In genomic region chr5:103510851-103511553, GRCh38 we compare ENCODE assay signal across 23 cellular contexts. TPM values are rescaled to one million over a fixed set of nuclear protein-coding genes. Genes with fewer than 3 reads are reported as not detected.
DNase-seq lines count a peak whose midpoint lies in the region; ATAC-seq, FAIRE-seq and TF ChIP-seq lines count a peak whose summit lies in the region.
"Had no signal": no experiment of that assay in that cellular context is flagged by ENCODE, and none has a peak within 500 bp of the region (broad histone marks: within the 10 kb centered on the region; RNA-seq: fewer than 3 reads in every experiment).

No MANE protein-coding gene starts in this region.

- H3K23me2 ChIP-seq in H1 (ENCODE audit: low read depth, low read length), result no peaks in the 10 kb centered on the region

- H3K9ac ChIP-seq in PC-3 (ENCODE audit: low read length) (peak overlapping the region; percentile 62), H1 (replicated peaks in 1 of 4; ENCODE audit: extremely low read depth in 1 of 4, low read depth in 3 of 4, low read length in 3 of 4) (no peak overlapping the region), mesenchymal stem cell (ENCODE audit: low read length) (no peak overlapping the region)

- WGBS in H1 (ENCODE audit: extremely low coverage in 1 of 2, insufficient coverage in 1 of 2, insufficient read length in 1 of 2, insufficient replicate concordance in 2 of 2, low coverage in 1 of 2, low lambda C conversion rate in 2 of 2, missing lambda C conversion rate in 1 of 2), 2 experiments, result 82% methylated on average over 1 of the region's 1 CpG; no CpG with 5 or more reads in 1 of the 2 experiments
- WGBS in mesenchymal stem cell, result 64% methylated on average over 1 of the region's 1 CpG

- peaks cover 7% of the 10 kb centered on the region for H3K36me3 Mint-ChIP-seq in Calu3 (ENCODE audit: insufficient read depth, unreplicated experiment)
- H3K36me3 Mint-ChIP-seq: CD14-positive monocyte had no signal

- H3K23ac ChIP-seq in H1 (ENCODE audit: insufficient read length) (no peak overlapping the region), mesenchymal stem cell (ENCODE audit: low read length in 2 of 2) (no peak overlapping the region)

- H3K9me3 Mint-ChIP-seq in Calu3 (ENCODE audit: low read depth, unreplicated experiment), result peaks cover 2% of the 10 kb centered on the region
- H3K9me3 Mint-ChIP-seq: activated CD4-positive, alpha-beta T cell treated with anti-CD3 and anti-CD28 coated beads, Interleukin-2, amount 10 ng/mL, durations not matched to agents 24 days and 14 days; activated T-helper 2 cell treated with anti-CD3 and anti-CD28 coated beads, Interferon-gamma antibody, Interleukin-2, Interleukin-4, amounts not matched to agents 10 μg/mL and 5 μg/mL and 100 μg/mL, durations not matched to agents 14 hours and 24 hours and 36 hours had no signal

- CTCF ChIA-PET in Calu3 (lab: Charles Lee) (no interaction called here), PC-3 (lab: Charles Lee) (interaction anchor here (0.6 to 0.7 kb wide), 2 partner anchors 270 to 286 kb away, joined by 3 read pairs; no protein-coding TSS in a partner anchor), H1 (lab: Charles Lee; ENCODE audit: partially characterized antibody) (interaction anchor here (0.6 to 2.7 kb wide), 4 partner anchors 8 to 278 kb away, joined by 3 to 12 read pairs (median 6); no protein-coding TSS in a partner anchor)

- no peaks in the 10 kb centered on the region for H3K9me3 ChIP-seq in PC-3 (ENCODE audit: low read length)
- H3K9me3 ChIP-seq in H1 (ENCODE audit: insufficient read depth in 2 of 2, low read depth in 1 of 2, low read length in 1 of 2), result no peaks in the 10 kb centered on the region
- peaks cover 19% of the 10 kb centered on the region for H3K9me3 ChIP-seq in mesenchymal stem cell (ENCODE audit: control insufficient read depth, low read length)
- H3K9me3 ChIP-seq: uterus had no signal

- peaks cover 6% of the 10 kb centered on the region for H3F3A ChIP-seq in PC-3 (ENCODE audit: low read length, unreplicated experiment)

- H3K27me3 Mint-ChIP-seq in Calu3 (ENCODE audit: unreplicated experiment), result no peaks in the 10 kb centered on the region
- H3K27me3 Mint-ChIP-seq: effector memory CD8-positive, alpha-beta T cell had no signal

- H2BK5ac ChIP-seq in H1 (ENCODE audit: low read depth, low read length) (no peak overlapping the region), mesenchymal stem cell (ENCODE audit: low read depth, low read length, poor library complexity, severe bottlenecking) (no peak overlapping the region)

- no peak overlapping the region for H2BK20ac ChIP-seq in H1 (ENCODE audit: low read length)

- H4K5ac ChIP-seq in H1 (ENCODE audit: insufficient read length, low read depth, low read length), result no peak overlapping the region

- no peaks in the 10 kb centered on the region for H3K27me3 ChIP-seq in PC-3 (ENCODE audit: low read length)
- H3K27me3 ChIP-seq in H1 (replicated peaks in 1 of 4; ENCODE audit: control insufficient read depth in 3 of 4, extremely low read depth in 1 of 4, insufficient read depth in 3 of 4, low read length in 3 of 4), result no peaks in the 10 kb centered on the region
- H3K27me3 ChIP-seq in mesenchymal stem cell (ENCODE audit: control insufficient read depth in 1 of 2, insufficient read depth in 1 of 2, low read length in 2 of 2), result no peaks in the 10 kb centered on the region
- H3K27me3 ChIP-seq: uterus had no signal

- no peak overlapping the region for H3K4ac ChIP-seq in H1 (replicated peaks; ENCODE audit: insufficient read length, low read depth, low read length)
- H3K4ac ChIP-seq in mesenchymal stem cell (ENCODE audit: low read depth in 1 of 2, low read length in 2 of 2), result no peak overlapping the region

- H3K4me1 Mint-ChIP-seq in Calu3 (ENCODE audit: low read depth, unreplicated experiment), result peaks cover 15% of the 10 kb centered on the region
- H3K4me1 Mint-ChIP-seq: activated CD4-positive, alpha-beta T cell treated with anti-CD3 and anti-CD28 coated beads, Interleukin-2, amount 10 ng/mL, durations not matched to agents 24 days and 14 days; CD14-positive monocyte had no signal

- H4K8ac ChIP-seq in H1 (ENCODE audit: extremely low read depth, insufficient read depth, low read length) (no peak overlapping the region), mesenchymal stem cell (ENCODE audit: low read length) (no peak overlapping the region)

- peaks cover 44% of the 10 kb centered on the region for H3K4me1 ChIP-seq in PC-3 (ENCODE audit: insufficient read depth, low read length)
- peaks cover 0 to 3% (median 0%) of the 10 kb centered on the region in 4 experiments; a peak in 1 of 7 replicates for H3K4me1 ChIP-seq in H1 (replicated peaks in 1 of 4; ENCODE audit: control insufficient read depth in 3 of 4, insufficient read depth in 4 of 4, low read length in 3 of 4)
- peaks cover 1% of the 10 kb centered on the region for H3K4me1 ChIP-seq in mesenchymal stem cell (ENCODE audit: control insufficient read depth, insufficient read depth, low read depth, low read length)
- H3K4me1 ChIP-seq: uterus had no signal

- no peak overlapping the region for H4K91ac ChIP-seq in H1 (replicated peaks; ENCODE audit: insufficient read length, low read length)
- H4K91ac ChIP-seq in mesenchymal stem cell (ENCODE audit: low read length), result no peak overlapping the region

- H3K36me3 ChIP-seq in PC-3 (ENCODE audit: low read depth, low read length) (no peaks in the 10 kb centered on the region; the same call in 1 of the 2 replicates), H1 (ENCODE audit: control insufficient read depth in 2 of 4, insufficient read depth in 4 of 4, low read length in 3 of 4) (no peaks in the 10 kb centered on the region; a peak in 1 of 8 replicates), mesenchymal stem cell (ENCODE audit: control insufficient read depth in 1 of 2, insufficient read depth in 2 of 2, low read depth in 1 of 2, low read length in 2 of 2) (no peaks in the 10 kb centered on the region)
- H3K36me3 ChIP-seq: uterus had no signal

- peak overlapping the region; percentile 69 for H3K4me3 Mint-ChIP-seq in Calu3 (ENCODE audit: low read depth, unreplicated experiment)
- H3K4me3 Mint-ChIP-seq: activated CD4-positive, alpha-beta T cell treated with anti-CD3 and anti-CD28 coated beads, Interleukin-2, amount 10 ng/mL, durations not matched to agents 24 days and 14 days; CD14-positive monocyte; effector memory CD8-positive, alpha-beta T cell; mesothelial cell of epicardium had no signal

- H4K20me1 ChIP-seq in PC-3 (ENCODE audit: low read length) (no peaks in the 10 kb centered on the region), H1 (replicated peaks in 1 of 2; ENCODE audit: control insufficient read depth in 1 of 2, insufficient read depth in 2 of 2, low read length in 2 of 2) (no peaks in the 10 kb centered on the region)

- no peak for TF ChIP-seq RAD21 in H1 (IDR thresholded peaks at IDR 0.05 in 1 of 2, conservative IDR thresholded peaks at IDR 0.05 in 1 of 2; ENCODE audit: low read depth in 2 of 2, low read length in 2 of 2)

- no peak for TF ChIP-seq CTCF in Calu3 (IDR thresholded peaks at IDR 0.05; ENCODE audit: unreplicated experiment)
- no peak for TF ChIP-seq CTCF in PC-3 (conservative IDR thresholded peaks at IDR 0.05; ENCODE audit: low read depth, low read length)
- no peak for TF ChIP-seq CTCF in H1 (IDR thresholded peaks at IDR 0.05; ENCODE audit: control extremely low read depth in 1 of 3, insufficient read depth in 1 of 3, low read depth in 1 of 3, low read length in 3 of 3)
- no peak for TF ChIP-seq CTCF in GM13976 (IDR thresholded peaks at IDR 0.05; ENCODE audit: borderline replicate concordance, control extremely low read depth, extremely low read depth, insufficient read depth, missing control alignments)

- FAIRE-seq in H1 (lab: Jason Lieb, UNC), result no peak
- FAIRE-seq: GM12891 had no signal

- in situ Hi-C loops in GM13976 (cut with MboI; ENCODE audit: low sequenced_read_pairs, unreplicated experiment), result no loop called here

- no peak overlapping the region for H3K18ac ChIP-seq in H1 (ENCODE audit: extremely low read depth, low read length)
- no peak overlapping the region for H3K18ac ChIP-seq in mesenchymal stem cell (ENCODE audit: low read depth in 1 of 2, low read length in 2 of 2)

- no peak overlapping the region for H2AK5ac ChIP-seq in H1 (ENCODE audit: low read depth, low read length)
- H2AK5ac ChIP-seq in mesenchymal stem cell (ENCODE audit: low read length, severe bottlenecking), result no peak overlapping the region

- no peak overlapping the region for H3K56ac ChIP-seq in H1 (replicated peaks; ENCODE audit: insufficient read length, low read depth, low read length)

- POLR2A ChIA-PET in PC-3 (lab: Charles Lee; ENCODE audit: unreplicated experiment), result interaction anchor here (0.6 kb wide), 1 partner anchor 240 kb away, joined by 3 read pairs; no protein-coding TSS in a partner anchor
- POLR2A ChIA-PET in H1 (lab: Charles Lee; ENCODE audit: partially characterized antibody), result no interaction called here

- TF ChIP-seq POLR2A in H1 (IDR thresholded peaks at IDR 0.05; ENCODE audit: control extremely low read depth in 1 of 2, low read depth in 2 of 2, low read length in 2 of 2), result no peak

- H3K79me1 ChIP-seq in H1 (ENCODE audit: low read depth, low read length) (no peaks in the 10 kb centered on the region), mesenchymal stem cell (replicated peaks; ENCODE audit: low read length, poor library complexity, severe bottlenecking) (no peaks in the 10 kb centered on the region)

- H3K4me2 ChIP-seq in PC-3 (ENCODE audit: low read length) (peak overlapping the region; percentile 41), H1 (ENCODE audit: insufficient read depth in 1 of 2, low read depth in 2 of 2, low read length in 2 of 2) (no peak overlapping the region), mesenchymal stem cell (ENCODE audit: low read length, poor library complexity, severe bottlenecking) (no peak overlapping the region)

- H3K9me2 ChIP-seq in PC-3 (replicated peaks; ENCODE audit: low read length), result no peaks in the 10 kb centered on the region

- no peak for TF ChIP-seq EP300 in H1 (IDR thresholded peaks at IDR 0.05; ENCODE audit: borderline replicate concordance in 1 of 2, low read depth in 2 of 2, low read length in 2 of 2)

- H2BK12ac ChIP-seq in H1 (ENCODE audit: low read depth, low read length), result no peak overlapping the region
- no peak overlapping the region for H2BK12ac ChIP-seq in mesenchymal stem cell (ENCODE audit: low read length in 2 of 2)

- DNase-seq in Calu3 (no peak), PC-3 (peak; percentile 83), H1 (ENCODE audit: low read depth in 1 of 2, low spot score in 2 of 2) (no peak), mesenchymal stem cell (peak; percentile 22), GM13976 (ENCODE audit: low spot score) (no peak), NCI-H446 (lab: John Stamatoyannopoulos, UW) (no peak), NCI-H128 (lab: John Stamatoyannopoulos, UW; ENCODE audit: unreplicated experiment) (no peak)
- DNase-seq: ACHN; activated CD4-positive, alpha-beta T cell treated with anti-CD3 and anti-CD28 coated beads, Interleukin-2, amount 10 ng/mL, durations not matched to agents 24 days and 14 days; DMS 273 treated with DMSO at 0.1 percent for 48 hours; effector memory CD8-positive, alpha-beta T cell; NCI-H1417; NCI-H2171; NCI-H526 treated with DMSO at 0.1 percent for 48 hours; SHP77 treated with DMSO at 0.1 percent for 48 hours; stimulated activated CD4-positive, alpha-beta T cell treated with anti-CD3 and anti-CD28 coated beads, Interleukin-12 subunit alpha, Interleukin-12 subunit beta, amount 100 ng/mL, for 4 hours; T-helper 1 cell; uterus had no signal

- no peak overlapping the region for H2BK15ac ChIP-seq in H1 (ENCODE audit: low read length)
- no peak overlapping the region for H2BK15ac ChIP-seq in mesenchymal stem cell (ENCODE audit: low read depth, poor library complexity, severe bottlenecking)

- no TSS peak for BruUV-seq in Calu3 (replicated peaks; lab: Mats Ljungman, UMichigan)
- BruUV-seq in PC-3 (replicated peaks; lab: Mats Ljungman, UMichigan), result TSS peak; percentile 37

- H3K79me2 ChIP-seq in PC-3 (ENCODE audit: low read length) (no peaks in the 10 kb centered on the region), H1 (ENCODE audit: control insufficient read depth in 1 of 2, insufficient read depth in 2 of 2, low read length in 2 of 2) (no peaks in the 10 kb centered on the region)

- ATAC-seq in PC-3, result peak; percentile 92
- ATAC-seq in HG03039 (IDR thresholded peaks at IDR 0.05; ENCODE audit: unreplicated experiment), result no peak
- ATAC-seq: effector memory CD8-positive, alpha-beta T cell had no signal

- H2BK120ac ChIP-seq in H1 (replicated peaks; ENCODE audit: low read depth, low read length), result no peak overlapping the region
- no peak overlapping the region for H2BK120ac ChIP-seq in mesenchymal stem cell (ENCODE audit: low read depth, low read length)

- peak overlapping the region; percentile 91 for H3K27ac ChIP-seq in PC-3 (ENCODE audit: low read length)
- no peak overlapping the region for H3K27ac ChIP-seq in H1 (ENCODE audit: low read depth, low read length)
- H3K27ac ChIP-seq in mesenchymal stem cell (ENCODE audit: low read length, poor library complexity, severe bottlenecking), result no peak overlapping the region
- H3K27ac ChIP-seq: uterus had no signal

- intact Hi-C loops in Calu3 (cut with micrococcal nuclease; ENCODE audit: unreplicated experiment) (no loop called here), PC-3 (cut with micrococcal nuclease) (loop anchor here (5.0 kb wide), 1 partner anchor 51 kb away; the partner anchor contains the start of gene NUDT12)

- peak overlapping the region; percentile 95 for H3K27ac Mint-ChIP-seq in Calu3 (ENCODE audit: unreplicated experiment)
- H3K27ac Mint-ChIP-seq: activated CD4-positive, alpha-beta T cell treated with anti-CD3 and anti-CD28 coated beads, Interleukin-2, amount 10 ng/mL, durations not matched to agents 24 days and 14 days; activated T-helper 2 cell treated with anti-CD3 and anti-CD28 coated beads, Interferon-gamma antibody, Interleukin-2, Interleukin-4, amounts not matched to agents 10 μg/mL and 5 μg/mL and 100 μg/mL, durations not matched to agents 14 hours and 24 hours and 36 hours; CD14-positive monocyte; effector memory CD8-positive, alpha-beta T cell; mesothelial cell of epicardium had no signal

- H2AFZ ChIP-seq in PC-3 (ENCODE audit: low read length) (0 out of 2 replicates have a peak overlapping the region, but pooled peaks have one; percentile 13), H1 (ENCODE audit: low read length) (peak overlapping the region; percentile 34; the same call in 1 of the 2 replicates), mesenchymal stem cell (ENCODE audit: low read depth, low read length) (no peak overlapping the region)

- H3K14ac ChIP-seq in H1 (ENCODE audit: insufficient read length) (no peak overlapping the region), mesenchymal stem cell (ENCODE audit: low read length in 2 of 2) (no peak overlapping the region)

- H3K4me3 ChIP-seq in PC-3 (ENCODE audit: low read length) (peak overlapping the region; percentile 8; the same call in 1 of the 2 replicates), H1 (ENCODE audit: extremely low read depth in 1 of 4, insufficient read depth in 2 of 4, low read depth in 3 of 4, low read length in 4 of 4) (no peak overlapping the region), mesenchymal stem cell (ENCODE audit: insufficient read depth in 1 of 2, low read depth in 1 of 2, low read length in 2 of 2) (no peak overlapping the region)
- H3K4me3 ChIP-seq: uterus had no signal

RNA-seq across cellular contexts. Expression of gene NUDT12, which starts 51.6 kb away (rescaled TPM):
- total RNA-seq in Calu3 (2022), result 19.5 and 28.5 TPM in 2 replicates
- total RNA-seq in PC-3 (2014; rRNA removed), result 9.2 and 10.9 TPM in 2 replicates
- total RNA-seq in H1 (2021; fragmentation: NEBNext Ultra II Directional; extraction: Animal tissue kit (Norgen Biotek cat#: 25700)), result 12.5 and 14.0 TPM in 2 replicates
- polyA plus RNA-seq in H1 (2011; rRNA removed), result 3.0 and 3.6 TPM in 2 replicates
- 7.2 TPM for polyA plus RNA-seq in H1 (2011; cell fraction: cytosol; rRNA removed)
- polyA plus RNA-seq in H1 (2011; cell fraction: nucleus; rRNA removed), result 6.3 TPM
- polyA plus RNA-seq in H1 (2012, experiment 1 of 2), result 7.3 to 14.8 TPM (median 7.8 TPM) in 4 replicates
- polyA plus RNA-seq in H1 (2012, experiment 2 of 2), result 1.2 TPM
- polyA plus RNA-seq in H1 (2013, experiment 1 of 2), result 12.9 TPM
- 10.3 TPM for polyA plus RNA-seq in H1 (2013, experiment 2 of 2)
- polyA minus RNA-seq in H1 (2011; rRNA and poly(A)+ RNA removed), result 6.5 and 8.5 TPM in 2 replicates
- 5.7 TPM for polyA minus RNA-seq in H1 (2011; cell fraction: cytosol; rRNA and poly(A)+ RNA removed)
- 11.0 TPM for polyA minus RNA-seq in H1 (2011; cell fraction: nucleus; rRNA and poly(A)+ RNA removed)
- polyA plus RNA-seq in mesenchymal stem cell (2013, experiment 1 of 2), result 6.5 TPM
- 7.3 TPM for polyA plus RNA-seq in mesenchymal stem cell (2013, experiment 2 of 2)

Comparison
In these comparisons a context has a peak if more than half of its experiments do, and no peak if none do; other contexts are left out.
1. DNase-seq: peak in PC-3 (single experiment) and mesenchymal stem cell (single experiment); none in Calu3 (single experiment), H1 (0 of 2), GM13976 (single experiment), NCI-H446 (0 of 2) and NCI-H128 (single experiment).